Comparison of ENCODE assay signal across 8 cellular contexts in genomic region chr11:117180020-117180419, GRCh38. TPM values are rescaled to one million over a fixed set of nuclear protein-coding genes. Genes with fewer than 3 reads are reported as not detected.
DNase-seq lines count a peak whose midpoint lies in the region; ATAC-seq and TF ChIP-seq lines count a peak whose summit lies in the region.

No MANE protein-coding gene starts in this region.

- peak overlapping the region; percentile 27 for H3K27ac ChIP-seq in OCI-LY3 (ENCODE audit: low read length)
- H3K27ac ChIP-seq in ovary = peak overlapping the region; percentile 33 to 88

- H3K4me3 ChIP-seq in OCI-LY3 (ENCODE audit: low read length) = peak overlapping the region; percentile 93
- H3K4me3 ChIP-seq in endocrine pancreas (ENCODE audit: control insufficient read depth, insufficient read depth, low read length) = peak overlapping the region; percentile 63
- H3K4me3 ChIP-seq in ovary = peak overlapping the region; percentile 65

- H3K36me3 ChIP-seq in ES-I3 (ENCODE audit: insufficient read depth, low read length) (peaks cover 7% of the 10 kb centered on the region; the same call in 1 of the 2 replicates), OCI-LY3 (replicated peaks; ENCODE audit: low read depth, low read length) (peaks cover 3% of the 10 kb centered on the region), endocrine pancreas (ENCODE audit: control insufficient read depth, insufficient read depth, low read length) (no peaks in the 10 kb centered on the region), ovary (no peaks in the 10 kb centered on the region)

- H3K4me2 ChIP-seq in OCI-LY3 (ENCODE audit: low read length) = peak overlapping the region; percentile 85

- H3K4me1 ChIP-seq in ES-I3 (ENCODE audit: insufficient read depth, low read length) (peaks cover 9% of the 10 kb centered on the region), OCI-LY3 (ENCODE audit: low read length) (peaks cover 25% of the 10 kb centered on the region), endocrine pancreas (ENCODE audit: control insufficient read depth, insufficient read depth, low read length) (no peaks in the 10 kb centered on the region), ovary (ENCODE audit: insufficient read depth) (peaks cover 12% of the 10 kb centered on the region)

- DNase-seq in ovary (peak in 2 of 5 donors; percentile 20 to 33), NCI-H1930 (lab: John Stamatoyannopoulos, UW) (no peak), HCEC 1CT (no peak)

- no peak for TF ChIP-seq EP300 in ovary (IDR thresholded peaks at IDR 0.05)

- H3K9ac ChIP-seq in ES-I3 (ENCODE audit: low read depth, low read length) (peak overlapping the region; percentile 64; the same call in 1 of the 2 replicates), OCI-LY3 (ENCODE audit: low read length) (peak overlapping the region; percentile 82), endocrine pancreas (ENCODE audit: control insufficient read depth, insufficient read depth, low read length) (no peak overlapping the region)

- H2AFZ ChIP-seq in OCI-LY3 (ENCODE audit: low read depth, low read length) = no peak overlapping the region

- H3K27me3 ChIP-seq in OCI-LY3 (ENCODE audit: low read depth, low read length) = no peaks in the 10 kb centered on the region
- H3K27me3 ChIP-seq in endocrine pancreas (ENCODE audit: control insufficient read depth, insufficient read depth, low read length) = no peaks in the 10 kb centered on the region
- no peaks in the 10 kb centered on the region for H3K27me3 ChIP-seq in ovary

- no peak for ATAC-seq in HG03520 (IDR thresholded peaks at IDR 0.05; ENCODE audit: unreplicated experiment)
- no peak for ATAC-seq in GM18861 (IDR thresholded peaks at IDR 0.05; ENCODE audit: unreplicated experiment)

- 9 to 30% (median 11%) methylated on average over 4 of the region's 4 CpGs for WGBS in ovary, 3 donors

- intact Hi-C loops in ovary (cut with DNase I) = loop anchor here in 1 of 4 donors (5.0 kb wide), 1 partner anchor 47 kb away; no protein-coding TSS in a partner anchor

- no peaks in the 10 kb centered on the region for H4K20me1 ChIP-seq in OCI-LY3 (ENCODE audit: insufficient read depth, low read length)

- TF ChIP-seq CTCF in OCI-LY3 (IDR thresholded peaks at IDR 0.05; ENCODE audit: low read depth, low read length) (no peak), ovary (IDR thresholded peaks at IDR 0.05) (no peak)

- no peaks in the 10 kb centered on the region for H3K9me3 ChIP-seq in ES-I3 (ENCODE audit: control insufficient read depth, insufficient read depth, low read length)
- H3K9me3 ChIP-seq in OCI-LY3 (ENCODE audit: insufficient read depth, low read length) = no peaks in the 10 kb centered on the region
- no peaks in the 10 kb centered on the region for H3K9me3 ChIP-seq in endocrine pancreas (ENCODE audit: control insufficient read depth, low read length)
- no peaks in the 10 kb centered on the region for H3K9me3 ChIP-seq in ovary

- TF ChIP-seq POLR2A in ovary (IDR thresholded peaks at IDR 0.05) = no peak

- H3K79me2 ChIP-seq in OCI-LY3 (ENCODE audit: low read length) = peaks cover 10% of the 10 kb centered on the region; the same call in 1 of the 2 replicates

RNA-seq across cellular contexts. Expression of gene SIDT2, which starts 1.5 kb away (rescaled TPM):
- total RNA-seq in ovary = 100 to 1,000 TPM in 1 of 7 donors, 10 to 100 TPM in 6; 36.5 to 141 (median 73.7) TPM
- polyA plus RNA-seq in ovary = 100 to 1,000 TPM in 1 of 2 donors, 10 to 100 TPM in 1; 59.2 to 106 TPM

RNA-seq across cellular contexts. Expression of gene TAGLN, which starts 19.1 kb away (rescaled TPM):
- total RNA-seq in ovary = 1,000 to 10,000 TPM in 3 of 7 donors, 100 to 1,000 TPM in 4; 491 to 2,646 (median 828) TPM
- 1,000 to 10,000 TPM; 1,650 to 3,307 TPM for polyA plus RNA-seq in ovary

RNA-seq across cellular contexts. Expression of gene PAFAH1B2, which starts 35.9 kb away (rescaled TPM):
- total RNA-seq in ovary = 10 to 100 TPM; 57.2 to 95.6 (median 83.3) TPM
- 10 to 100 TPM; 23.0 to 45.9 TPM for polyA plus RNA-seq in ovary

RNA-seq across cellular contexts. Expression of gene PCSK7, which starts 51.9 kb away (rescaled TPM):
- total RNA-seq in ovary = 10 to 100 TPM; 16.3 to 67.7 (median 32.2) TPM
- 10 to 100 TPM; 14.5 to 15.7 TPM for polyA plus RNA-seq in ovary

RNA-seq across cellular contexts. Expression of gene RNF214, which starts 52.5 kb away (rescaled TPM):
- 10 to 100 TPM in 6 of 7 donors, 1 to 10 TPM in 1; 9.7 to 40.9 (median 29.3) TPM for total RNA-seq in ovary
- 10 to 100 TPM; 12.8 to 22.7 TPM for polyA plus RNA-seq in ovary
